1 cellular context compared by ENCODE assay signal in genomic region chr6:17729223-17730077, GRCh38.
TF ChIP-seq lines count a peak whose summit lies in the region.

No MANE protein-coding gene starts in this region.

TF ChIP-seq in K562, 482 proteins besides CTCF, POLR2A, EP300 and RAD21 (continued from another document and continues in another):
- TF ChIP-seq AFF4 (CRISPR knock-in tag; IDR thresholded peaks at IDR 0.05) (no peak), XRCC5 (IDR thresholded peaks at IDR 0.05; ENCODE audit: low read depth, low read length) (no peak), SRSF1 (IDR thresholded peaks at IDR 0.05; ENCODE audit: low read depth, low read length) (no peak), CSDE1 (IDR thresholded peaks at IDR 0.05) (no peak), TARDBP (IDR thresholded peaks at IDR 0.05) (no peak), ZNF507 (tag; conservative IDR thresholded peaks at IDR 0.05) (no peak), CBX8 (IDR thresholded peaks at IDR 0.05; ENCODE audit: borderline replicate concordance, extremely low read depth, low read depth, low read length, poor library complexity, severe bottlenecking) (no peak), E2F3 (CRISPR knock-in tag; IDR thresholded peaks at IDR 0.05) (no peak), U2AF1 (optimal IDR thresholded peaks at IDR 0.05; ENCODE audit: low read depth, low read length) (no peak), STAT5B (CRISPR knock-in tag; IDR thresholded peaks at IDR 0.05) (no peak), ZNF175 (CRISPR knock-in tag; IDR thresholded peaks at IDR 0.05; ENCODE audit: low read depth) (peak; percentile 84; the same call in 1 of the 2 replicates), IFI16 (CRISPR knock-in tag; IDR thresholded peaks at IDR 0.05) (no peak), COPS2 (conservative IDR thresholded peaks at IDR 0.05) (no peak), NR4A1 (CRISPR knock-in tag; IDR thresholded peaks at IDR 0.05) (no peak), NR4A1 (tag; IDR thresholded peaks at IDR 0.05) (no peak), RFX1 (IDR thresholded peaks at IDR 0.05) (no peak), THAP7 (CRISPR knock-in tag; IDR thresholded peaks at IDR 0.05) (no peak), FOXO4 (CRISPR knock-in tag; IDR thresholded peaks at IDR 0.05) (no peak), ZNF696 (CRISPR knock-in tag; conservative IDR thresholded peaks at IDR 0.05) (no peak), ZNF282 (CRISPR knock-in tag; IDR thresholded peaks at IDR 0.05) (no peak), ZNF717 (CRISPR knock-in tag; IDR thresholded peaks at IDR 0.05) (no peak), ZNF3 (CRISPR knock-in tag; IDR thresholded peaks at IDR 0.05) (no peak), NR1H2 (CRISPR knock-in tag; IDR thresholded peaks at IDR 0.05) (no peak), GATAD2A (IDR thresholded peaks at IDR 0.05) (no peak), DMBX1 (CRISPR knock-in tag; IDR thresholded peaks at IDR 0.05; ENCODE audit: borderline replicate concordance) (no peak), KLF16 (IDR thresholded peaks at IDR 0.05) (no peak)
- TF ChIP-seq, protein P1, sequence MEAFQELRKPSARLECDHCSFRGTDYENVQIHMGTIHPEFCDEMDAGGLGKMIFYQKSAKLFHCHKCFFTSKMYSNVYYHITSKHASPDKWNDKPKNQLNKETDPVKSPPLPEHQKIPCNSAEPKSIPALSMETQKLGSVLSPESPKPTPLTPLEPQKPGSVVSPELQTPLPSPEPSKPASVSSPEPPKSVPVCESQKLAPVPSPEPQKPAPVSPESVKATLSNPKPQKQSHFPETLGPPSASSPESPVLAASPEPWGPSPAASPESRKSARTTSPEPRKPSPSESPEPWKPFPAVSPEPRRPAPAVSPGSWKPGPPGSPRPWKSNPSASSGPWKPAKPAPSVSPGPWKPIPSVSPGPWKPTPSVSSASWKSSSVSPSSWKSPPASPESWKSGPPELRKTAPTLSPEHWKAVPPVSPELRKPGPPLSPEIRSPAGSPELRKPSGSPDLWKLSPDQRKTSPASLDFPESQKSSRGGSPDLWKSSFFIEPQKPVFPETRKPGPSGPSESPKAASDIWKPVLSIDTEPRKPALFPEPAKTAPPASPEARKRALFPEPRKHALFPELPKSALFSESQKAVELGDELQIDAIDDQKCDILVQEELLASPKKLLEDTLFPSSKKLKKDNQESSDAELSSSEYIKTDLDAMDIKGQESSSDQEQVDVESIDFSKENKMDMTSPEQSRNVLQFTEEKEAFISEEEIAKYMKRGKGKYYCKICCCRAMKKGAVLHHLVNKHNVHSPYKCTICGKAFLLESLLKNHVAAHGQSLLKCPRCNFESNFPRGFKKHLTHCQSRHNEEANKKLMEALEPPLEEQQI (IDR thresholded peaks at IDR 0.05), result peak; percentile 19; the same call in 1 of the 2 replicates
- TF ChIP-seq, protein P2, sequence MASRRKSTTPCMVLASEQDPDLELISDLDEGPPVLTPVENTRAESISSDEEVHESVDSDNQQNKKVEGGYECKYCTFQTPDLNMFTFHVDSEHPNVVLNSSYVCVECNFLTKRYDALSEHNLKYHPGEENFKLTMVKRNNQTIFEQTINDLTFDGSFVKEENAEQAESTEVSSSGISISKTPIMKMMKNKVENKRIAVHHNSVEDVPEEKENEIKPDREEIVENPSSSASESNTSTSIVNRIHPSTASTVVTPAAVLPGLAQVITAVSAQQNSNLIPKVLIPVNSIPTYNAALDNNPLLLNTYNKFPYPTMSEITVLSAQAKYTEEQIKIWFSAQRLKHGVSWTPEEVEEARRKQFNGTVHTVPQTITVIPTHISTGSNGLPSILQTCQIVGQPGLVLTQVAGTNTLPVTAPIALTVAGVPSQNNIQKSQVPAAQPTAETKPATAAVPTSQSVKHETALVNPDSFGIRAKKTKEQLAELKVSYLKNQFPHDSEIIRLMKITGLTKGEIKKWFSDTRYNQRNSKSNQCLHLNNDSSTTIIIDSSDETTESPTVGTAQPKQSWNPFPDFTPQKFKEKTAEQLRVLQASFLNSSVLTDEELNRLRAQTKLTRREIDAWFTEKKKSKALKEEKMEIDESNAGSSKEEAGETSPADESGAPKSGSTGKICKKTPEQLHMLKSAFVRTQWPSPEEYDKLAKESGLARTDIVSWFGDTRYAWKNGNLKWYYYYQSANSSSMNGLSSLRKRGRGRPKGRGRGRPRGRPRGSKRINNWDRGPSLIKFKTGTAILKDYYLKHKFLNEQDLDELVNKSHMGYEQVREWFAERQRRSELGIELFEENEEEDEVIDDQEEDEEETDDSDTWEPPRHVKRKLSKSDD (conservative IDR thresholded peaks at IDR 0.05; ENCODE audit: low read length), result no peak
- TF ChIP-seq, protein P3, sequence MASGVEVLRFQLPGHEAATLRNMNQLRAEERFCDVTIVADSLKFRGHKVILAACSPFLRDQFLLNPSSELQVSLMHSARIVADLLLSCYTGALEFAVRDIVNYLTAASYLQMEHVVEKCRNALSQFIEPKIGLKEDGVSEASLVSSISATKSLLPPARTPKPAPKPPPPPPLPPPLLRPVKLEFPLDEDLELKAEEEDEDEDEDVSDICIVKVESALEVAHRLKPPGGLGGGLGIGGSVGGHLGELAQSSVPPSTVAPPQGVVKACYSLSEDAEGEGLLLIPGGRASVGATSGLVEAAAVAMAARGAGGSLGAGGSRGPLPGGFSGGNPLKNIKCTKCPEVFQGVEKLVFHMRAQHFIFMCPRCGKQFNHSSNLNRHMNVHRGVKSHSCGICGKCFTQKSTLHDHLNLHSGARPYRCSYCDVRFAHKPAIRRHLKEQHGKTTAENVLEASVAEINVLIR (CRISPR knock-in tag; IDR thresholded peaks at IDR 0.05), result 0 out of 2 replicates have a peak, but pooled peaks have one; percentile 5
- TF ChIP-seq, protein P4, sequence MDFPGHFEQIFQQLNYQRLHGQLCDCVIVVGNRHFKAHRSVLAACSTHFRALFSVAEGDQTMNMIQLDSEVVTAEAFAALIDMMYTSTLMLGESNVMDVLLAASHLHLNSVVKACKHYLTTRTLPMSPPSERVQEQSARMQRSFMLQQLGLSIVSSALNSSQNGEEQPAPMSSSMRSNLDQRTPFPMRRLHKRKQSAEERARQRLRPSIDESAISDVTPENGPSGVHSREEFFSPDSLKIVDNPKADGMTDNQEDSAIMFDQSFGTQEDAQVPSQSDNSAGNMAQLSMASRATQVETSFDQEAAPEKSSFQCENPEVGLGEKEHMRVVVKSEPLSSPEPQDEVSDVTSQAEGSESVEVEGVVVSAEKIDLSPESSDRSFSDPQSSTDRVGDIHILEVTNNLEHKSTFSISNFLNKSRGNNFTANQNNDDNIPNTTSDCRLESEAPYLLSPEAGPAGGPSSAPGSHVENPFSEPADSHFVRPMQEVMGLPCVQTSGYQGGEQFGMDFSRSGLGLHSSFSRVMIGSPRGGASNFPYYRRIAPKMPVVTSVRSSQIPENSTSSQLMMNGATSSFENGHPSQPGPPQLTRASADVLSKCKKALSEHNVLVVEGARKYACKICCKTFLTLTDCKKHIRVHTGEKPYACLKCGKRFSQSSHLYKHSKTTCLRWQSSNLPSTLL (IDR thresholded peaks at IDR 0.05), result no peak
- TF ChIP-seq, protein P5, sequence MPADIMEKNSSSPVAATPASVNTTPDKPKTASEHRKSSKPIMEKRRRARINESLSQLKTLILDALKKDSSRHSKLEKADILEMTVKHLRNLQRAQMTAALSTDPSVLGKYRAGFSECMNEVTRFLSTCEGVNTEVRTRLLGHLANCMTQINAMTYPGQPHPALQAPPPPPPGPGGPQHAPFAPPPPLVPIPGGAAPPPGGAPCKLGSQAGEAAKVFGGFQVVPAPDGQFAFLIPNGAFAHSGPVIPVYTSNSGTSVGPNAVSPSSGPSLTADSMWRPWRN (IDR thresholded peaks at IDR 0.05; ENCODE audit: low read depth), result no peak
- TF ChIP-seq, protein P6, sequence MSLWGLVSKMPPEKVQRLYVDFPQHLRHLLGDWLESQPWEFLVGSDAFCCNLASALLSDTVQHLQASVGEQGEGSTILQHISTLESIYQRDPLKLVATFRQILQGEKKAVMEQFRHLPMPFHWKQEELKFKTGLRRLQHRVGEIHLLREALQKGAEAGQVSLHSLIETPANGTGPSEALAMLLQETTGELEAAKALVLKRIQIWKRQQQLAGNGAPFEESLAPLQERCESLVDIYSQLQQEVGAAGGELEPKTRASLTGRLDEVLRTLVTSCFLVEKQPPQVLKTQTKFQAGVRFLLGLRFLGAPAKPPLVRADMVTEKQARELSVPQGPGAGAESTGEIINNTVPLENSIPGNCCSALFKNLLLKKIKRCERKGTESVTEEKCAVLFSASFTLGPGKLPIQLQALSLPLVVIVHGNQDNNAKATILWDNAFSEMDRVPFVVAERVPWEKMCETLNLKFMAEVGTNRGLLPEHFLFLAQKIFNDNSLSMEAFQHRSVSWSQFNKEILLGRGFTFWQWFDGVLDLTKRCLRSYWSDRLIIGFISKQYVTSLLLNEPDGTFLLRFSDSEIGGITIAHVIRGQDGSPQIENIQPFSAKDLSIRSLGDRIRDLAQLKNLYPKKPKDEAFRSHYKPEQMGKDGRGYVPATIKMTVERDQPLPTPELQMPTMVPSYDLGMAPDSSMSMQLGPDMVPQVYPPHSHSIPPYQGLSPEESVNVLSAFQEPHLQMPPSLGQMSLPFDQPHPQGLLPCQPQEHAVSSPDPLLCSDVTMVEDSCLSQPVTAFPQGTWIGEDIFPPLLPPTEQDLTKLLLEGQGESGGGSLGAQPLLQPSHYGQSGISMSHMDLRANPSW (CRISPR knock-in tag; IDR thresholded peaks at IDR 0.05), result no peak
- TF ChIP-seq, protein P7, sequence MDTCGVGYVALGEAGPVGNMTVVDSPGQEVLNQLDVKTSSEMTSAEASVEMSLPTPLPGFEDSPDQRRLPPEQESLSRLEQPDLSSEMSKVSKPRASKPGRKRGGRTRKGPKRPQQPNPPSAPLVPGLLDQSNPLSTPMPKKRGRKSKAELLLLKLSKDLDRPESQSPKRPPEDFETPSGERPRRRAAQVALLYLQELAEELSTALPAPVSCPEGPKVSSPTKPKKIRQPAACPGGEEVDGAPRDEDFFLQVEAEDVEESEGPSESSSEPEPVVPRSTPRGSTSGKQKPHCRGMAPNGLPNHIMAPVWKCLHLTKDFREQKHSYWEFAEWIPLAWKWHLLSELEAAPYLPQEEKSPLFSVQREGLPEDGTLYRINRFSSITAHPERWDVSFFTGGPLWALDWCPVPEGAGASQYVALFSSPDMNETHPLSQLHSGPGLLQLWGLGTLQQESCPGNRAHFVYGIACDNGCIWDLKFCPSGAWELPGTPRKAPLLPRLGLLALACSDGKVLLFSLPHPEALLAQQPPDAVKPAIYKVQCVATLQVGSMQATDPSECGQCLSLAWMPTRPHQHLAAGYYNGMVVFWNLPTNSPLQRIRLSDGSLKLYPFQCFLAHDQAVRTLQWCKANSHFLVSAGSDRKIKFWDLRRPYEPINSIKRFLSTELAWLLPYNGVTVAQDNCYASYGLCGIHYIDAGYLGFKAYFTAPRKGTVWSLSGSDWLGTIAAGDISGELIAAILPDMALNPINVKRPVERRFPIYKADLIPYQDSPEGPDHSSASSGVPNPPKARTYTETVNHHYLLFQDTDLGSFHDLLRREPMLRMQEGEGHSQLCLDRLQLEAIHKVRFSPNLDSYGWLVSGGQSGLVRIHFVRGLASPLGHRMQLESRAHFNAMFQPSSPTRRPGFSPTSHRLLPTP (IDR thresholded peaks at IDR 0.05; ENCODE audit: borderline replicate concordance, extremely low read depth, insufficient read length), result no peak
